In genomic region chr6:18510644-18511033, GRCh38 we compare ENCODE assay signal across 17 cellular contexts.
"Had no signal": no experiment of that assay in that cellular context is flagged by ENCODE, and none has a peak within 500 bp of the region (broad histone marks: within the 10 kb centered on the region; RNA-seq: fewer than 3 reads in every experiment).

No MANE protein-coding gene starts in this region.

- ATAC-seq: activated CD8-positive, alpha-beta memory T cell treated with anti-CD3 and anti-CD28 coated beads, Interleukin-2, amount 10 ng/mL, durations not matched to agents 7 days and 5 days; left colon; natural killer cell treated with Interleukin-12 subunit alpha and Interleukin-12 subunit beta and Interleukin-15 and Interleukin-18, amount 100 ng/mL, for 72 hours; T-cell had no signal

- H3K27ac ChIP-seq: adrenal gland, sigmoid colon, thyroid gland had no signal

- H3K4me3 ChIP-seq: adrenal gland, sigmoid colon, smooth muscle cell, thyroid gland had no signal

- H3K27me3 ChIP-seq: adrenal gland, sigmoid colon, thyroid gland had no signal

- H3K36me3 ChIP-seq: adrenal gland, sigmoid colon, thyroid gland had no signal

- H3K9me3 ChIP-seq: adrenal gland, sigmoid colon, thyroid gland had no signal

- DNase-seq: activated CD4-positive, alpha-beta T cell treated with anti-CD3 and anti-CD28 coated beads for 1 hour; activated CD8-positive, alpha-beta memory T cell treated with anti-CD3 and anti-CD28 coated beads, Interleukin-2, amount 10 ng/mL, durations not matched to agents 7 days and 5 days; activated gamma-delta T cell; activated naive CD4-positive, alpha-beta T cell treated with anti-CD3 and anti-CD28 coated beads, Interleukin-2, amount 50 U/mL, for 16 hours; adrenal gland; central memory CD4-positive, alpha-beta T cell; dermis blood vessel endothelial cell; effector CD8-positive, alpha-beta T cell; erythroblast; foreskin fibroblast; left colon; sigmoid colon; stimulated activated CD4-positive, alpha-beta T cell treated with anti-CD3 and anti-CD28 coated beads, Interleukin-4, amount 100 ng/mL, for 1 hour; T-cell; thyroid gland had no signal

- H3K4me1 ChIP-seq: adrenal gland had no signal
